In genomic region chr7:157690833-157691382, GRCh38 we compare ENCODE assay signal across 8 cellular contexts.
DNase-seq lines count a peak whose midpoint lies in the region; ATAC-seq and TF ChIP-seq lines count a peak whose summit lies in the region.

No MANE protein-coding gene starts in this region.

- H3K9me3 ChIP-seq in upper lobe of left lung: no peaks in the 10 kb centered on the region
- no peaks in the 10 kb centered on the region for H3K9me3 ChIP-seq in OCI-LY7 (ENCODE audit: low read length)

- 1 to 5% methylated on average over 11 to 12 of the region's 60 CpGs for WGBS in upper lobe of left lung, 2 donors

- no peaks in the 10 kb centered on the region for H3K79me2 ChIP-seq in OCI-LY7 (ENCODE audit: insufficient read depth, low read depth, low read length)

- TF ChIP-seq POLR2A in upper lobe of left lung (IDR thresholded peaks at IDR 0.05): no peak

- H3K27ac ChIP-seq in dorsolateral prefrontal cortex: peak overlapping the region in 26 of 59 donors; percentile 18 to 71 (median 54)
- H3K27ac ChIP-seq in upper lobe of left lung: no peak overlapping the region
- H3K27ac ChIP-seq in OCI-LY7 (ENCODE audit: low read depth, low read length, poor library complexity, severe bottlenecking): no peak overlapping the region

- TF ChIP-seq EP300 in upper lobe of left lung (IDR thresholded peaks at IDR 0.05): no peak

- H3K36me3 ChIP-seq in upper lobe of left lung: no peaks in the 10 kb centered on the region
- no peaks in the 10 kb centered on the region for H3K36me3 ChIP-seq in OCI-LY7 (ENCODE audit: insufficient read depth, low read length)

- no peak overlapping the region for H3K4me2 ChIP-seq in OCI-LY7 (ENCODE audit: low read length)

- no peak overlapping the region for H2AFZ ChIP-seq in OCI-LY7 (ENCODE audit: low read length)

- peak overlapping the region; percentile 7 to 73 (median 60) for H3K4me3 ChIP-seq in dorsolateral prefrontal cortex
- peak overlapping the region in 3 of 4 donors; percentile 22 to 44 (median 37) for H3K4me3 ChIP-seq in upper lobe of left lung
- H3K4me3 ChIP-seq in OCI-LY7 (ENCODE audit: low read depth, low read length, poor library complexity, severe bottlenecking): no peak overlapping the region

- H3K4me1 ChIP-seq in upper lobe of left lung: peaks cover 10 to 56% (median 18%) of the 10 kb centered on the region in 4 donors
- H3K4me1 ChIP-seq in OCI-LY7 (ENCODE audit: insufficient read depth, low read length, poor library complexity, severe bottlenecking): no peaks in the 10 kb centered on the region

- ATAC-seq in upper lobe of left lung (ENCODE audit: low FRiP score in 2 of 2): peak in 1 of 2 donors; percentile 87

- H3K27me3 ChIP-seq in dorsolateral prefrontal cortex (peaks cover 0 to 51% (median 15%) of the 10 kb centered on the region in 45 donors), upper lobe of left lung (peaks cover 0 to 72% (median 38%) of the 10 kb centered on the region in 4 donors)

- in situ Hi-C loops in G401 (cut with HindIII; ENCODE audit: low sequenced_read_pairs): no loop called here

- no TSS peak for BruUV-seq in OCI-LY7 (replicated peaks; lab: Mats Ljungman, UMichigan)

- no peaks in the 10 kb centered on the region for H4K20me1 ChIP-seq in OCI-LY7 (ENCODE audit: insufficient read depth, low read length)

- POLR2A ChIA-PET in OCI-LY7 (lab: Charles Lee): no interaction called here

- intact Hi-C loops in dorsolateral prefrontal cortex (cut with DNase I): no loop called here
- intact Hi-C loops in OCI-LY7 (cut with micrococcal nuclease; ENCODE audit: unreplicated experiment): no loop called here

- peak; percentile 22 for DNase-seq in G401 (ENCODE audit: low spot score)
- DNase-seq in NCI-H2227 treated with DMSO at 0.1 percent for 48 hours (lab: John Stamatoyannopoulos, UW): peak; percentile 86
- DNase-seq in dorsolateral prefrontal cortex: peak in 6 of 10 donors; percentile 61 to 74 (median 68)
- peak; percentile 21 for DNase-seq in middle frontal gyrus (ENCODE audit: extremely low spot score, low spot score)
- peak; percentile 19 to 88 for DNase-seq in upper lobe of left lung
- no peak for DNase-seq in NOMO-1 treated with dmso at 0.1 percent for 144 hours (lab: John Stamatoyannopoulos, UW; ENCODE audit: unreplicated experiment)
- no peak for DNase-seq in OCI-LY7 (ENCODE audit: low spot score)
- no peak for DNase-seq in cerebellar nuclear complex (lab: John Stamatoyannopoulos, UW)

- TF ChIP-seq CTCF in dorsolateral prefrontal cortex (IDR thresholded peaks at IDR 0.05 in 54 of 56, conservative IDR thresholded peaks at IDR 0.05 in 2 of 56; ENCODE audit: low read depth in 1 of 56, partially characterized antibody in 56 of 56): no peak
- no peak for TF ChIP-seq CTCF in upper lobe of left lung (IDR thresholded peaks at IDR 0.05)
- TF ChIP-seq CTCF in OCI-LY7 (conservative IDR thresholded peaks at IDR 0.05; ENCODE audit: low read length): no peak

- CTCF ChIA-PET in OCI-LY7 (lab: Charles Lee; ENCODE audit: unreplicated experiment): no interaction called here

- no peaks in the 10 kb centered on the region for H3K9me2 ChIP-seq in OCI-LY7 (ENCODE audit: insufficient read depth, low read length)

Comparison
In these comparisons a context has a peak if more than half of its experiments do, and no peak if none do; other contexts are left out.
1. DNase-seq: peak in G401 (single experiment), NCI-H2227 treated with DMSO at 0.1 percent for 48 hours (single experiment), dorsolateral prefrontal cortex (6 of 10), middle frontal gyrus (single experiment) and upper lobe of left lung (2 of 2); none in NOMO-1 treated with dmso at 0.1 percent for 144 hours (single experiment), OCI-LY7 (single experiment) and cerebellar nuclear complex (0 of 2).